8 cellular contexts compared by ENCODE assay signal in genomic region chr15:64095431-64095794, GRCh38. TPM values are rescaled to one million over a fixed set of nuclear protein-coding genes. Genes with fewer than 3 reads are reported as not detected.
DNase-seq lines count a peak whose midpoint lies in the region; ATAC-seq and TF ChIP-seq lines count a peak whose summit lies in the region.

No MANE protein-coding gene starts in this region.

- H4K12ac ChIP-seq in trophoblast cell (ENCODE audit: low read depth, low read length), result no peak overlapping the region

- H3K27ac Mint-ChIP-seq in Calu3 (ENCODE audit: unreplicated experiment), result peak overlapping the region; percentile 87

- peak overlapping the region; percentile 83 for H4K8ac ChIP-seq in trophoblast cell (ENCODE audit: low read depth, low read length)

- H3K4ac ChIP-seq in trophoblast cell (ENCODE audit: low read depth, low read length), result no peak overlapping the region

- no peaks in the 10 kb centered on the region for H3K27me3 Mint-ChIP-seq in Calu3 (ENCODE audit: unreplicated experiment)

- intact Hi-C loops in Calu3 (cut with micrococcal nuclease; ENCODE audit: unreplicated experiment), result loop anchor here (10.0 kb wide), 1 partner anchor 59 kb away; the partner anchor contains the start of gene SNX22

- ATAC-seq in GM21381 (IDR thresholded peaks at IDR 0.05; ENCODE audit: unreplicated experiment) (no peak), HG02571 (IDR thresholded peaks at IDR 0.05; ENCODE audit: unreplicated experiment) (no peak)

- H3K27ac ChIP-seq in RWPE1 (peak overlapping the region; percentile 79), esophagus (ENCODE audit: low read depth in 2 of 2, low read length in 1 of 2) (peak overlapping the region; percentile 75 to 80), trophoblast cell (ENCODE audit: low read depth, low read length) (no peak overlapping the region)

- H3K4me2 ChIP-seq in trophoblast cell (ENCODE audit: low read length), result peak overlapping the region; percentile 65

- peaks cover 30% of the 10 kb centered on the region for H3K4me1 Mint-ChIP-seq in Calu3 (ENCODE audit: low read depth, unreplicated experiment)

- TF ChIP-seq CTCF in Calu3 (IDR thresholded peaks at IDR 0.05; ENCODE audit: unreplicated experiment) (no peak), RWPE1 (conservative IDR thresholded peaks at IDR 0.05; ENCODE audit: low read depth) (no peak)

- no peak overlapping the region for H3K9ac ChIP-seq in trophoblast cell (ENCODE audit: low read length)

- DNase-seq in Calu3, result no peak
- DNase-seq in RWPE1 (ENCODE audit: low spot score), result no peak
- peak in 1 of 2 donors; percentile 6 for DNase-seq in trophoblast cell
- DNase-seq in HCEC 1CT, result no peak
- no peak for DNase-seq in SHP77 treated with DMSO at 0.1 percent for 48 hours (lab: John Stamatoyannopoulos, UW)

- no TSS peak for BruUV-seq in Calu3 (replicated peaks; lab: Mats Ljungman, UMichigan)

- H2BK5ac ChIP-seq in trophoblast cell (ENCODE audit: low read depth, low read length, poor library complexity), result peak overlapping the region; percentile 16

- no peak overlapping the region for H3K23ac ChIP-seq in trophoblast cell (ENCODE audit: low read length)

- H3K27me3 ChIP-seq in esophagus (ENCODE audit: control insufficient read depth in 1 of 2, insufficient read depth in 2 of 2, low read length in 2 of 2) (no peaks in the 10 kb centered on the region), trophoblast cell (ENCODE audit: insufficient read depth, low read length) (no peaks in the 10 kb centered on the region)

- peak overlapping the region; percentile 93 to 95 for H3K4me3 ChIP-seq in esophagus (ENCODE audit: low read depth in 1 of 2, low read length in 2 of 2)
- no peak overlapping the region for H3K4me3 ChIP-seq in trophoblast cell (ENCODE audit: low read depth, low read length)

- peak overlapping the region; percentile 62 for H2AFZ ChIP-seq in trophoblast cell (ENCODE audit: insufficient read depth, low read length, poor library complexity)

- no peak overlapping the region for H2BK12ac ChIP-seq in trophoblast cell (ENCODE audit: low read length)

- POLR2A ChIA-PET in RWPE1 (lab: Yijun Ruan, JAX; ENCODE audit: low non-redundant PET), result no interaction called here

- H3K4me1 ChIP-seq in esophagus (ENCODE audit: control insufficient read depth in 2 of 2, insufficient read depth in 2 of 2, low read length in 1 of 2) (peaks cover 0 to 5% of the 10 kb centered on the region in 2 donors), trophoblast cell (ENCODE audit: control insufficient read depth in 1 of 2, insufficient read depth in 2 of 2, low read length in 2 of 2) (peaks cover 2 to 12% of the 10 kb centered on the region in 2 experiments)

- H3K9me3 ChIP-seq in esophagus (ENCODE audit: control insufficient read depth in 2 of 2, insufficient read depth in 1 of 2, low read depth in 1 of 2, low read length in 1 of 2) (no peaks in the 10 kb centered on the region), trophoblast cell (ENCODE audit: insufficient read depth, low read depth, low read length) (no peaks in the 10 kb centered on the region)

- H2AK5ac ChIP-seq in trophoblast cell (ENCODE audit: low read length), result no peak overlapping the region

- WGBS in esophagus, 2 donors, result 32 to 38% methylated on average over 4 of the region's 4 CpGs
- WGBS in trophoblast cell (ENCODE audit: extremely low coverage, insufficient coverage, insufficient read length), result no CpG with 5 or more reads among the region's 4 CpGs

- no peaks in the 10 kb centered on the region for H3K36me3 ChIP-seq in esophagus (ENCODE audit: control insufficient read depth in 2 of 2, insufficient read depth in 2 of 2, low read length in 1 of 2)
- H3K36me3 ChIP-seq in trophoblast cell (ENCODE audit: control insufficient read depth in 1 of 2, insufficient read depth in 2 of 2, low read length in 2 of 2), result peaks cover 0 to 2% of the 10 kb centered on the region in 2 experiments

- no peak overlapping the region for H2BK120ac ChIP-seq in trophoblast cell (ENCODE audit: insufficient read depth, low read length, poor library complexity)

- CTCF ChIA-PET in Calu3 (lab: Charles Lee), result interaction anchor here (0.6 to 1.5 kb wide), 2 partner anchors 58 to 271 kb away, joined by 3 to 11 read pairs; no protein-coding TSS in a partner anchor
- CTCF ChIA-PET in RWPE1 (lab: Yijun Ruan, JAX), result no interaction called here

- no peak overlapping the region for H3K18ac ChIP-seq in trophoblast cell (ENCODE audit: low read length)

- no peak overlapping the region for H4K91ac ChIP-seq in trophoblast cell (ENCODE audit: low read depth, low read length)

- H3K79me1 ChIP-seq in trophoblast cell (ENCODE audit: low read length), result no peaks in the 10 kb centered on the region

- H3K79me2 ChIP-seq in trophoblast cell (ENCODE audit: control insufficient read depth, insufficient read depth, low read length, poor library complexity), result peaks cover 6% of the 10 kb centered on the region

- H3K14ac ChIP-seq in trophoblast cell (ENCODE audit: low read length), result no peak overlapping the region

- H3K36me3 Mint-ChIP-seq in Calu3 (ENCODE audit: insufficient read depth, unreplicated experiment), result peaks cover 44% of the 10 kb centered on the region

- no peaks in the 10 kb centered on the region for H3K9me3 Mint-ChIP-seq in Calu3 (ENCODE audit: low read depth, unreplicated experiment)

- H3K4me3 Mint-ChIP-seq in Calu3 (ENCODE audit: low read depth, unreplicated experiment), result peak overlapping the region; percentile 88

RNA-seq across cellular contexts. Expression of gene SNX1, which starts 0.4 kb away (rescaled TPM):
- total RNA-seq in Calu3 (2022), result 108 and 119 TPM in 2 replicates
- polyA plus RNA-seq in esophagus, result 10 to 100 TPM; 43.6 to 58.9 TPM
- 46.8 and 47.0 TPM in 2 replicates for polyA plus RNA-seq in trophoblast cell (2013)

RNA-seq across cellular contexts. Expression of gene CIAO2A, which starts 1.8 kb away (rescaled TPM):
- total RNA-seq in Calu3 (2022), result 73.2 and 86.0 TPM in 2 replicates
- 10 to 100 TPM; 39.0 to 65.7 TPM for polyA plus RNA-seq in esophagus
- 53.5 and 62.2 TPM in 2 replicates for polyA plus RNA-seq in trophoblast cell (2013)

RNA-seq across cellular contexts. Expression of gene DAPK2, which starts 49.1 kb away (rescaled TPM):
- 1.1 and 1.5 TPM in 2 replicates for total RNA-seq in Calu3 (2022)
- 1 to 10 TPM; 1.9 to 8.9 TPM for polyA plus RNA-seq in esophagus
- 2.2 and 2.3 TPM in 2 replicates for polyA plus RNA-seq in trophoblast cell (2013)

RNA-seq across cellular contexts. Expression of gene SNX22, which starts 56.1 kb away (rescaled TPM):
- total RNA-seq in Calu3 (2022), result 1.3 and 1.6 TPM in 2 replicates
- polyA plus RNA-seq in esophagus, result 1 to 10 TPM in 1 of 2 donors, under 1 TPM in 1; 0.72 to 1.1 TPM
- 0.26 and 0.46 TPM in 2 replicates for polyA plus RNA-seq in trophoblast cell (2013)
